8 cellular contexts compared by ENCODE assay signal in genomic region chr1:65687435-65688214, GRCh38.
DNase-seq lines count a peak whose midpoint lies in the region; ATAC-seq and TF ChIP-seq lines count a peak whose summit lies in the region.

No MANE protein-coding gene starts in this region.

- H3K27me3 Mint-ChIP-seq in Calu3 (ENCODE audit: unreplicated experiment) (peaks cover 25% of the 10 kb centered on the region), nephron (ENCODE audit: low read depth) (peaks cover 3% of the 10 kb centered on the region)
- H3K27me3 Mint-ChIP-seq in activated T-cell treated with anti-CD3 and anti-CD28 coated beads, Interleukin-2, amount 50 U/mL, for 24 hours, result peaks cover 43% of the 10 kb centered on the region

- no peaks in the 10 kb centered on the region for H3K36me3 ChIP-seq in PC-3 (ENCODE audit: low read depth, low read length)

- H2AFZ ChIP-seq in PC-3 (ENCODE audit: low read length), result peak overlapping the region; percentile 40; the same call in 1 of the 2 replicates

- no peaks in the 10 kb centered on the region for H3K79me2 ChIP-seq in PC-3 (ENCODE audit: low read length)

- no peaks in the 10 kb centered on the region for H3K4me1 ChIP-seq in PC-3 (ENCODE audit: insufficient read depth, low read length)

- TF ChIP-seq CTCF in Calu3 (IDR thresholded peaks at IDR 0.05; ENCODE audit: unreplicated experiment) (peak; percentile 95), PC-3 (conservative IDR thresholded peaks at IDR 0.05; ENCODE audit: low read depth, low read length) (peak; percentile 90), fibroblast of mammary gland (conservative IDR thresholded peaks at IDR 0.05; ENCODE audit: control insufficient read depth, insufficient read depth, low read depth, low read length) (peak; percentile 97), nephron (IDR thresholded peaks at IDR 0.05; ENCODE audit: unreplicated experiment in 3 of 3) (peak; percentile 99)

- peak overlapping the region; percentile 18; the same call in 1 of the 2 replicates for H3K4me2 ChIP-seq in PC-3 (ENCODE audit: low read length)

- intact Hi-C loops in Calu3 (cut with micrococcal nuclease; ENCODE audit: unreplicated experiment) (loop anchor here (1.0 to 2.0 kb wide), 3 partner anchors 257 to 625 kb away; no protein-coding TSS in a partner anchor), PC-3 (cut with micrococcal nuclease) (loop anchor here (1.0 to 5.0 kb wide), 5 partner anchors 255 to 1001 kb away; no protein-coding TSS in a partner anchor)

- H3K9me3 Mint-ChIP-seq in Calu3 (ENCODE audit: low read depth, unreplicated experiment) (no peaks in the 10 kb centered on the region), nephron (peaks cover 12% of the 10 kb centered on the region)
- H3K9me3 Mint-ChIP-seq in activated T-cell treated with anti-CD3 and anti-CD28 coated beads, Interleukin-2, amount 50 U/mL, for 24 hours, result no peaks in the 10 kb centered on the region

- no peaks in the 10 kb centered on the region for H3K4me1 Mint-ChIP-seq in Calu3 (ENCODE audit: low read depth, unreplicated experiment)
- peaks cover 6% of the 10 kb centered on the region for H3K4me1 Mint-ChIP-seq in activated T-cell treated with anti-CD3 and anti-CD28 coated beads, Interleukin-2, amount 50 U/mL, for 24 hours (ENCODE audit: low read depth)
- peaks cover 7% of the 10 kb centered on the region for H3K4me1 Mint-ChIP-seq in nephron

- BruUV-seq in Calu3 (replicated peaks; lab: Mats Ljungman, UMichigan), result no TSS peak
- no TSS peak for BruUV-seq in PC-3 (replicated peaks; lab: Mats Ljungman, UMichigan)

- H3K27ac Mint-ChIP-seq in Calu3 (ENCODE audit: unreplicated experiment) (no peak overlapping the region), nephron (peak overlapping the region in 2 of 3 experiments; percentile 26 to 64)
- H3K27ac Mint-ChIP-seq in activated T-cell treated with anti-CD3 and anti-CD28 coated beads, Interleukin-2, amount 50 U/mL, for 24 hours, result no peak overlapping the region

- CTCF ChIA-PET in Calu3 (lab: Charles Lee), result interaction anchor here (0.9 to 1.7 kb wide), 12 partner anchors 17 to 625 kb away, joined by 3 to 28 read pairs (median 6); partner anchors contain the start of genes DNAJC6, LEPR and LEPROT
- CTCF ChIA-PET in PC-3 (lab: Charles Lee), result interaction anchor here (0.5 to 1.0 kb wide), 7 partner anchors 84 to 667 kb away, joined by 3 to 9 read pairs (median 3); no protein-coding TSS in a partner anchor

- H3K9me2 ChIP-seq in PC-3 (replicated peaks; ENCODE audit: low read length), result no peaks in the 10 kb centered on the region

- no peak overlapping the region for H3K9ac ChIP-seq in PC-3 (ENCODE audit: low read length)

- H3K36me3 Mint-ChIP-seq in Calu3 (ENCODE audit: insufficient read depth, unreplicated experiment) (no peaks in the 10 kb centered on the region), nephron (ENCODE audit: low read depth) (no peaks in the 10 kb centered on the region)
- no peaks in the 10 kb centered on the region for H3K36me3 Mint-ChIP-seq in activated T-cell treated with anti-CD3 and anti-CD28 coated beads, Interleukin-2, amount 50 U/mL, for 24 hours (ENCODE audit: low read depth)

- H3K9me3 ChIP-seq in PC-3 (ENCODE audit: low read length), result no peaks in the 10 kb centered on the region

- H3K4me3 ChIP-seq in PC-3 (ENCODE audit: low read length), result no peak overlapping the region
- H3K4me3 ChIP-seq in fibroblast of mammary gland (ENCODE audit: control insufficient read depth, low read depth, low read length), result no peak overlapping the region

- H3K4me3 Mint-ChIP-seq in Calu3 (ENCODE audit: low read depth, unreplicated experiment) (no peak overlapping the region), nephron (no peak overlapping the region)
- no peak overlapping the region for H3K4me3 Mint-ChIP-seq in activated T-cell treated with anti-CD3 and anti-CD28 coated beads, Interleukin-2, amount 50 U/mL, for 24 hours

- POLR2A ChIA-PET in PC-3 (lab: Charles Lee; ENCODE audit: unreplicated experiment), result interaction anchor here (0.7 kb wide), 1 partner anchor 472 kb away, joined by 4 read pairs; no protein-coding TSS in a partner anchor

- peak; percentile 85 for ATAC-seq in GM21381 (IDR thresholded peaks at IDR 0.05; ENCODE audit: unreplicated experiment)
- peak; percentile 89 for ATAC-seq in PC-3

- H3K27ac ChIP-seq in PC-3 (ENCODE audit: low read length), result no peak overlapping the region

- H4K20me1 ChIP-seq in PC-3 (ENCODE audit: low read length), result no peaks in the 10 kb centered on the region

- peak; percentile 90 for DNase-seq in Calu3
- peak; percentile 46 for DNase-seq in HuH-7 (ENCODE audit: low spot score)
- DNase-seq in PC-3, result peak; percentile 83
- peak; percentile 86 for DNase-seq in activated T-cell treated with anti-CD3 and anti-CD28 coated beads, Interleukin-2, amount 50 U/mL, for 24 hours
- peak; percentile 70 for DNase-seq in fibroblast of mammary gland (ENCODE audit: low read depth)
- peak; percentile 38 to 83 (median 66) for DNase-seq in stimulated activated naive CD4-positive, alpha-beta T cell (lab: John Stamatoyannopoulos, UW)

- no peaks in the 10 kb centered on the region for H3F3A ChIP-seq in PC-3 (ENCODE audit: low read length, unreplicated experiment)

- H3K27me3 ChIP-seq in PC-3 (ENCODE audit: low read length), result peaks cover 26% of the 10 kb centered on the region; the same call in 1 of the 2 replicates

Comparison
In these comparisons a context has a peak if more than half of its experiments do, and no peak if none do; other contexts are left out.
1. H3K27ac Mint-ChIP-seq: peak in nephron (2 of 3); none in Calu3 (single experiment) and activated T-cell treated with anti-CD3 and anti-CD28 coated beads, Interleukin-2, amount 50 U/mL, for 24 hours (single experiment).
2. Peak in every context shown above with its lines, with median percentiles within 50 percentile points of each other: DNase-seq and CTCF ChIP-seq.